In genomic region chr14:100239200-100239839, GRCh38 we compare ENCODE assay signal across 8 cellular contexts. TPM values are rescaled to one million over a fixed set of nuclear protein-coding genes. Genes with fewer than 3 reads are reported as not detected.
A peak's percentile ranks its signal among the peaks of the same experiment; 100 is the strongest.
DNase-seq lines count a peak whose midpoint lies in the region; ATAC-seq and TF ChIP-seq lines count a peak whose summit lies in the region.

No MANE protein-coding gene starts in this region.

- peak overlapping the region; percentile 45 for H3K4me2 ChIP-seq in MM.1S (ENCODE audit: low read depth, low read length)

- peak overlapping the region; percentile 85 for H3K9ac ChIP-seq in MM.1S (ENCODE audit: low read length)

- no peaks in the 10 kb centered on the region for H3K9me2 ChIP-seq in MM.1S (replicated peaks; ENCODE audit: insufficient read depth, low read length)

- peak; percentile 23 for DNase-seq in ELR (ENCODE audit: low read depth)
- DNase-seq in MM.1S: no peak
- DNase-seq in adrenal gland: peak in 6 of 7 donors; percentile 42 to 68 (median 51)
- peak; percentile 43 for DNase-seq in stimulated activated CD4-positive, alpha-beta T cell treated with anti-CD3 and anti-CD28 coated beads, Interleukin-15, amount 100 ng/mL, for 24 hours
- DNase-seq in GOT3 (lab: John Stamatoyannopoulos, UW): no peak
- no peak for DNase-seq in cerebellum (ENCODE audit: low spot score)

- intact Hi-C loops in adrenal gland (cut with DNase I): no loop called here

- H3K36me3 ChIP-seq in MM.1S (replicated peaks; ENCODE audit: insufficient read depth, low read length) (no peaks in the 10 kb centered on the region), adrenal gland (replicated peaks in 1 of 2) (no peaks in the 10 kb centered on the region)

- H2AFZ ChIP-seq in MM.1S (ENCODE audit: low read length): no peak overlapping the region

- peaks cover 69% of the 10 kb centered on the region for H3K79me2 ChIP-seq in MM.1S (ENCODE audit: low read length)

- H3F3A ChIP-seq in MM.1S (ENCODE audit: insufficient read depth, low read length): peaks cover 3% of the 10 kb centered on the region; the same call in 1 of the 2 replicates

- peaks cover 22% of the 10 kb centered on the region; the same call in 1 of the 2 replicates for H4K20me1 ChIP-seq in MM.1S (ENCODE audit: insufficient read depth, low read length)

- H3K27me3 ChIP-seq in MM.1S (replicated peaks; ENCODE audit: insufficient read depth, low read length) (no peaks in the 10 kb centered on the region), adrenal gland (no peaks in the 10 kb centered on the region)

- 0 to 1% (median 1%) methylated on average over 1 to 89 of the region's 95 CpGs for WGBS in adrenal gland, 4 donors

- H3K27ac ChIP-seq in MM.1S (ENCODE audit: low read length) (peak overlapping the region; percentile 78), adrenal gland (peak overlapping the region; percentile 83 to 100 (median 99))

- no peak for ATAC-seq in HG03571 (IDR thresholded peaks at IDR 0.05; ENCODE audit: unreplicated experiment)

- no peaks in the 10 kb centered on the region for H3K9me3 ChIP-seq in MM.1S (replicated peaks; ENCODE audit: insufficient read depth, low read length)
- no peaks in the 10 kb centered on the region for H3K9me3 ChIP-seq in adrenal gland (replicated peaks in 1 of 3)
- H3K9me3 ChIP-seq in iPS-18c (ENCODE audit: control insufficient read depth, insufficient read depth, low read length): peaks cover 3% of the 10 kb centered on the region

- TF ChIP-seq CTCF in MM.1S (IDR thresholded peaks at IDR 0.05; ENCODE audit: low read length) (no peak), adrenal gland (IDR thresholded peaks at IDR 0.05) (no peak)

- H3K4me1 ChIP-seq in MM.1S (ENCODE audit: low read length) (peaks cover 9% of the 10 kb centered on the region; the same call in 1 of the 2 replicates), adrenal gland (replicated peaks in 1 of 2) (peaks cover 28 to 48% of the 10 kb centered on the region in 2 donors)

- peak overlapping the region; percentile 80 for H3K4me3 ChIP-seq in MM.1S (ENCODE audit: low read length)
- peak overlapping the region; percentile 48 to 100 (median 95) for H3K4me3 ChIP-seq in adrenal gland
- peak overlapping the region; percentile 92 for H3K4me3 ChIP-seq in iPS-18c (ENCODE audit: insufficient read depth, low read depth, low read length)

- no peak for TF ChIP-seq POLR2A in adrenal gland (IDR thresholded peaks at IDR 0.05)

RNA-seq across cellular contexts. Expression of gene YY1, which starts 0.4 kb away (rescaled TPM):
- total RNA-seq in adrenal gland: 10 to 100 TPM; 44.3 to 79.7 (median 57.4) TPM
- 10 to 100 TPM; 20.1 to 57.3 (median 32.7) TPM for polyA plus RNA-seq in adrenal gland
- 41.0 TPM for total RNA-seq in cerebellum

Comparison
In these comparisons a context has a peak if more than half of its experiments do, and no peak if none do; other contexts are left out.
1. DNase-seq: peak in ELR (single experiment), adrenal gland (6 of 7) and stimulated activated CD4-positive, alpha-beta T cell treated with anti-CD3 and anti-CD28 coated beads, Interleukin-15, amount 100 ng/mL, for 24 hours (single experiment); none in MM.1S (single experiment), GOT3 (single experiment) and cerebellum (single experiment).
2. Peak in every context shown above with its lines, with median percentiles within 50 percentile points of each other: H3K4me3 ChIP-seq.